Comparison of ENCODE assay signal across 19 cellular contexts in genomic region chr20:33583154-33583553, GRCh38.
A peak's percentile ranks its signal among the peaks of the same experiment; 100 is the strongest.
DNase-seq lines count a peak whose midpoint lies in the region; ATAC-seq, FAIRE-seq and TF ChIP-seq lines count a peak whose summit lies in the region.
"Had no signal": no experiment of that assay in that cellular context is flagged by ENCODE, and none has a peak within 500 bp of the region (broad histone marks: within the 10 kb centered on the region; RNA-seq: fewer than 3 reads in every experiment).

No MANE protein-coding gene starts in this region.

- H3K9me3 Mint-ChIP-seq in activated T-cell treated with anti-CD3 and anti-CD28 coated beads, Interleukin-2, amount 50 U/mL, for 72 hours = no peaks in the 10 kb centered on the region
- no peaks in the 10 kb centered on the region for H3K9me3 Mint-ChIP-seq in activated T-cell treated with anti-CD3 and anti-CD28 coated beads, Interleukin-2, amount 50 U/mL, for 24 hours
- H3K9me3 Mint-ChIP-seq: CD8-positive, alpha-beta T cell; GM23338 had no signal

- no peak for TF ChIP-seq EP300 in HepG2 (IDR thresholded peaks at IDR 0.05; ENCODE audit: low read depth in 2 of 2, low read length in 2 of 2)
- TF ChIP-seq EP300 in HepG2 (CRISPR knock-in tag; IDR thresholded peaks at IDR 0.05; ENCODE audit: borderline replicate concordance) = no peak

- ATAC-seq in activated T-cell treated with anti-CD3 and anti-CD28 coated beads, Interleukin-2, amount 50 U/mL, for 72 hours (replicated peaks in 1 of 2) = no peak
- ATAC-seq in HepG2 = no peak
- no peak for ATAC-seq in psoas muscle
- ATAC-seq: CD8-positive, alpha-beta T cell; GM12878; GM23338 had no signal

- H3K4me3 Mint-ChIP-seq in activated T-cell treated with anti-CD3 and anti-CD28 coated beads, Interleukin-2, amount 50 U/mL, for 72 hours = no peak overlapping the region
- H3K4me3 Mint-ChIP-seq in activated T-cell treated with anti-CD3 and anti-CD28 coated beads, Interleukin-2, amount 50 U/mL, for 24 hours = no peak overlapping the region
- H3K4me3 Mint-ChIP-seq: B cell; CD8-positive, alpha-beta T cell; GM23338 had no signal

- H3K9ac ChIP-seq in HepG2 (ENCODE audit: insufficient read depth, low read depth, low read length) = no peak overlapping the region
- H3K9ac ChIP-seq: BLaER1 treated with 17β-estradiol and CSF1 and Interleukin-3, amounts not matched to agents 10 nM and 100 nM had no signal

- H3K27me3 ChIP-seq in HepG2 (ENCODE audit: control insufficient read depth in 1 of 2, insufficient read depth in 2 of 2, low read length in 2 of 2) = no peaks in the 10 kb centered on the region
- no peaks in the 10 kb centered on the region for H3K27me3 ChIP-seq in psoas muscle (ENCODE audit: insufficient read depth in 3 of 3, low read length in 2 of 3)
- H3K27me3 ChIP-seq: BLaER1 treated with 17β-estradiol and CSF1 and Interleukin-3, amounts not matched to agents 10 nM and 100 nM had no signal

- no TSS peak for BruUV-seq in HepG2 (replicated peaks; lab: Mats Ljungman, UMichigan)

- no peak for DNase-seq in activated T-cell treated with anti-CD3 and anti-CD28 coated beads, Interleukin-2, amount 50 U/mL, for 72 hours
- DNase-seq in activated T-cell treated with anti-CD3 and anti-CD28 coated beads, Interleukin-2, amount 50 U/mL, for 24 hours = no peak
- no peak for DNase-seq in frontal cortex (ENCODE audit: low spot score in 2 of 2)
- DNase-seq in HepG2 (ENCODE audit: low spot score) = no peak
- DNase-seq in NCI-H1048 (lab: John Stamatoyannopoulos, UW) = no peak
- DNase-seq in RWPE1 (ENCODE audit: low spot score) = no peak
- no peak for DNase-seq in psoas muscle
- DNase-seq: Calu3; CD8-positive, alpha-beta T cell; DMS 273 treated with DMSO at 0.1 percent for 48 hours; DND-41; EL; HCEC 1CT had no signal

- H3K79me2 ChIP-seq in HepG2 (ENCODE audit: insufficient read depth, low read length) = peaks cover 3% of the 10 kb centered on the region

- H3K27ac Mint-ChIP-seq in activated T-cell treated with anti-CD3 and anti-CD28 coated beads, Interleukin-2, amount 50 U/mL, for 72 hours = peak overlapping the region; percentile 33
- no peak overlapping the region for H3K27ac Mint-ChIP-seq in activated T-cell treated with anti-CD3 and anti-CD28 coated beads, Interleukin-2, amount 50 U/mL, for 24 hours
- H3K27ac Mint-ChIP-seq: B cell; CD8-positive, alpha-beta T cell; GM23338 had no signal

- H3K4me3 ChIP-seq in HepG2 (replicated peaks in 1 of 3; ENCODE audit: insufficient read depth in 1 of 3, low read depth in 2 of 3, low read length in 3 of 3) (no peak overlapping the region), psoas muscle (no peak overlapping the region)
- H3K4me3 ChIP-seq: BLaER1 treated with 17β-estradiol and CSF1 and Interleukin-3, amounts not matched to agents 10 nM and 100 nM; GM12878; GM23338 had no signal

- H3K36me3 ChIP-seq in HepG2 (replicated peaks in 1 of 2; ENCODE audit: control insufficient read depth in 1 of 2, insufficient read depth in 2 of 2, low read length in 2 of 2) = no peaks in the 10 kb centered on the region
- no peaks in the 10 kb centered on the region for H3K36me3 ChIP-seq in psoas muscle (ENCODE audit: insufficient read depth in 1 of 2, low read depth in 1 of 2)

- no peak overlapping the region for H3K4me2 ChIP-seq in HepG2 (ENCODE audit: low read depth, low read length)
- H3K4me2 ChIP-seq: BLaER1 treated with 17β-estradiol and CSF1 and Interleukin-3, amounts not matched to agents 10 nM and 100 nM; GM23338 had no signal

- intact Hi-C loops in HepG2 (cut with micrococcal nuclease; ENCODE audit: unreplicated experiment) (no loop called here), psoas muscle (cut with DNase I) (no loop called here)

- no peaks in the 10 kb centered on the region for H3K27me3 Mint-ChIP-seq in activated T-cell treated with anti-CD3 and anti-CD28 coated beads, Interleukin-2, amount 50 U/mL, for 72 hours (ENCODE audit: low read depth)
- H3K27me3 Mint-ChIP-seq in activated T-cell treated with anti-CD3 and anti-CD28 coated beads, Interleukin-2, amount 50 U/mL, for 24 hours = no peaks in the 10 kb centered on the region
- H3K27me3 Mint-ChIP-seq: B cell had no signal

- H3K4me1 ChIP-seq in HepG2 (ENCODE audit: insufficient read depth, low read length) (0 out of 2 replicates have a peak, but pooled peaks cover 6% of the 10 kb centered on the region), psoas muscle (peaks cover 6% of the 10 kb centered on the region)
- H3K4me1 ChIP-seq: BLaER1 treated with 17β-estradiol and CSF1 and Interleukin-3, amounts not matched to agents 10 nM and 100 nM had no signal

- TF ChIP-seq POLR2A in HepG2 (IDR thresholded peaks at IDR 0.05; ENCODE audit: insufficient read depth in 1 of 2, low read depth in 2 of 2, low read length in 2 of 2) = no peak

- H3K4me1 Mint-ChIP-seq in activated T-cell treated with anti-CD3 and anti-CD28 coated beads, Interleukin-2, amount 50 U/mL, for 72 hours (ENCODE audit: low read depth) = peaks cover 8% of the 10 kb centered on the region
- peaks cover 19% of the 10 kb centered on the region for H3K4me1 Mint-ChIP-seq in activated T-cell treated with anti-CD3 and anti-CD28 coated beads, Interleukin-2, amount 50 U/mL, for 24 hours (ENCODE audit: low read depth)

- TF ChIP-seq CTCF in HepG2 (CRISPR knock-in tag; IDR thresholded peaks at IDR 0.05) (no peak), RWPE1 (conservative IDR thresholded peaks at IDR 0.05; ENCODE audit: low read depth) (no peak), psoas muscle (IDR thresholded peaks at IDR 0.05) (no peak)

- H4K20me1 ChIP-seq in HepG2 (ENCODE audit: insufficient read depth, low read length) = no peaks in the 10 kb centered on the region

- FAIRE-seq in frontal cortex (lab: Jason Lieb, UNC) (peak; percentile 30), HepG2 (lab: Jason Lieb, UNC) (no peak)
- FAIRE-seq: GM12878, H54 had no signal

- H3K36me3 Mint-ChIP-seq in activated T-cell treated with anti-CD3 and anti-CD28 coated beads, Interleukin-2, amount 50 U/mL, for 72 hours (ENCODE audit: insufficient read depth in 2 of 2) = peaks cover 1 to 2% of the 10 kb centered on the region in 2 donors
- no peaks in the 10 kb centered on the region for H3K36me3 Mint-ChIP-seq in activated T-cell treated with anti-CD3 and anti-CD28 coated beads, Interleukin-2, amount 50 U/mL, for 24 hours (ENCODE audit: low read depth)
- H3K36me3 Mint-ChIP-seq: CD8-positive, alpha-beta T cell had no signal

- CTCF ChIA-PET in HepG2 (lab: Yijun Ruan, JAX; ENCODE audit: low intra/inter-chr PET ratio, low total read pairs) = no interaction called here
- CTCF ChIA-PET in RWPE1 (lab: Yijun Ruan, JAX) = no interaction called here

- 97% methylated on average over 2 of the region's 2 CpGs for WGBS in HepG2 (ENCODE audit: low lambda C conversion rate)
- WGBS in psoas muscle, 3 donors = 92 to 94% (median 92%) methylated on average over 2 of the region's 2 CpGs

- H3K27ac ChIP-seq in HepG2 (ENCODE audit: extremely low read length, insufficient read depth, low read length) (no peak overlapping the region), RWPE1 (no peak overlapping the region), psoas muscle (no peak overlapping the region)
- H3K27ac ChIP-seq: 22Rv1; BLaER1 treated with 17β-estradiol and CSF1 and Interleukin-3, amounts not matched to agents 10 nM and 100 nM had no signal

- H3K9me3 ChIP-seq in HepG2 (ENCODE audit: low read length) (no peaks in the 10 kb centered on the region), psoas muscle (no peaks in the 10 kb centered on the region)
- H3K9me3 ChIP-seq: BLaER1 treated with 17β-estradiol and CSF1 and Interleukin-3, amounts not matched to agents 10 nM and 100 nM had no signal

- in situ Hi-C loops in HepG2 (cut with HindIII; ENCODE audit: extremely low pct_ligation_motif_present, low pct_unique_long_range_greater_than_20kb) = no loop called here

- H2AFZ ChIP-seq in HepG2 (ENCODE audit: low read length) = no peak overlapping the region
- H2AFZ ChIP-seq: GM23338 had no signal

- TF ChIP-seq RAD21 in HepG2 (CRISPR knock-in tag; IDR thresholded peaks at IDR 0.05) = no peak

- POLR2A ChIA-PET in HepG2 (lab: Yijun Ruan, JAX) = no interaction called here
- POLR2A ChIA-PET in RWPE1 (lab: Yijun Ruan, JAX; ENCODE audit: low non-redundant PET) = no interaction called here

TF ChIP-seq in HepG2, 621 proteins besides CTCF, POLR2A, EP300 and RAD21:
- TF ChIP-seq TGIF2 (CRISPR knock-in tag; IDR thresholded peaks at IDR 0.05) = no peak
- TF ChIP-seq ZNF564 (CRISPR knock-in tag; IDR thresholded peaks at IDR 0.05) = no peak
- TF ChIP-seq ISX (CRISPR knock-in tag; conservative IDR thresholded peaks at IDR 0.05) = 0 out of 2 replicates have a peak, but pooled peaks have one; percentile 47
- TF ChIP-seq DNMT3B (CRISPR knock-in tag; conservative IDR thresholded peaks at IDR 0.05) = no peak
